ENCODE assay signal across 37 cellular contexts in the genomic region with DNA sequence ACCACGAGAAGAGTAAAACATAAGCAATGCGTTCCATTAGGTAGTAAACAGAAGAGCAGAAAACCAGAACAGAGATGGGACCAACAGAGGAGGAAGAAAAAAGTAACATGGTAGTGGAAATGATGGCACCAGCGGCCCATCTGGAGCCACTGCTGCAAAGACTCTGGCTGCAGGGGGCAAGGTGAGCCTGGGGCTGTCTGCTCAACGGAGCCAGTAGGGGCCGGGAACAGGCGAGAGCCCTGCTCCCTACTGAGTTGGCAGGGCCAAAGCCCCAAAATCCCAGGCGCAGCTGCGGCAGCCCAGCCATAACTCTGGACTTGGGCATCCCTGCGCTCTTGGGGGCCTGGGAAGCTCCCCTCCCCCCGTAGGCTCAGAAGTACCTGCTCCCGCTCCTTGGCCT. TPM values are rescaled to one million over a fixed set of nuclear protein-coding genes. Genes with fewer than 3 reads are reported as not detected.
"Had no signal": no experiment of that assay in that cellular context is flagged by ENCODE, and none has a peak within 500 bp of the region (broad histone marks: within the 10 kb centered on the region; RNA-seq: fewer than 3 reads in every experiment).

No MANE protein-coding gene starts in this region.

- H3K27me3 ChIP-seq: adrenal gland, body of pancreas, esophagus muscularis mucosa, gastrocnemius medialis, heart left ventricle had no signal

- H3K27ac ChIP-seq: adrenal gland, body of pancreas, esophagus muscularis mucosa, foreskin keratinocyte, heart left ventricle, WERI-Rb-1 had no signal

- DNase-seq: activated CD4-positive, alpha-beta memory T cell treated with anti-CD3 and anti-CD28 coated beads for 36 hours; activated CD4-positive, alpha-beta T cell treated with anti-CD3 and anti-CD28 coated beads for 36 hours; activated CD4-positive, alpha-beta T cell treated with anti-CD3 and anti-CD28 coated beads, Interleukin-2, amount 10 ng/mL, durations not matched to agents 24 days and 14 days; activated CD4-positive, CD25-positive, alpha-beta regulatory T cell; activated CD4-positive, CD25-positive, alpha-beta regulatory T cell treated with anti-CD3 and anti-CD28 coated beads, Interleukin-2, amount 50 U/mL, for 72 hours; activated CD8-positive, alpha-beta memory T cell treated with anti-CD3 and anti-CD28 coated beads, Interleukin-2, amount 10 ng/mL, durations not matched to agents 7 days and 5 days; activated CD8-positive, alpha-beta memory T cell treated with anti-CD3 and anti-CD28 coated beads, Interleukin-2, amount 50 U/mL, for 4 hours; activated CD8-positive, alpha-beta T cell treated with anti-CD3 and anti-CD28 coated beads, Interleukin-2, amount 10 ng/mL, durations not matched to agents 7 days and 5 days; activated effector memory CD4-positive, alpha-beta T cell treated with anti-CD3 and anti-CD28 coated beads, Interleukin-2, amount 50 U/mL, for 16 hours; activated naive CD4-positive, alpha-beta T cell treated with anti-CD3 and anti-CD28 coated beads for 36 hours; activated naive CD8-positive, alpha-beta T cell treated with anti-CD3 and anti-CD28 coated beads for 36 hours; activated naive CD8-positive, alpha-beta T cell treated with anti-CD3 and anti-CD28 coated beads, Interleukin-2, amount 50 U/mL, for 24 hours; activated T-cell treated with anti-CD3 and anti-CD28 coated beads, Interleukin-2, amount 50 U/mL, for 1 hour; activated T-cell treated with anti-CD3 and anti-CD28 coated beads, Interleukin-2, amount 50 U/mL, for 48 hours; adrenal gland; amygdala; aorta; body of pancreas; caudate nucleus; cortex of kidney; dermis blood vessel endothelial cell; effector CD4-positive, alpha-beta T cell; effector memory CD8-positive, alpha-beta T cell; erythroblast; foreskin keratinocyte; gastrocnemius medialis; glutamatergic neuron; heart left ventricle; T-helper 17 cell; T1000; WERI-Rb-1 had no signal

- H3K4me1 ChIP-seq: adrenal gland, body of pancreas, foreskin keratinocyte had no signal

- H3K4me1 Mint-ChIP-seq: activated CD4-positive, alpha-beta T cell treated with anti-CD3 and anti-CD28 coated beads for 36 hours; activated CD4-positive, alpha-beta T cell treated with anti-CD3 and anti-CD28 coated beads, Interleukin-2, amount 10 ng/mL, durations not matched to agents 24 days and 14 days; activated CD8-positive, alpha-beta memory T cell treated with anti-CD3 and anti-CD28 coated beads, Interleukin-2, amount 10 ng/mL, durations not matched to agents 7 days and 5 days; activated naive CD4-positive, alpha-beta T cell treated with anti-CD3 and anti-CD28 coated beads, Interleukin-2, amount 50 U/mL, for 24 hours; activated naive CD8-positive, alpha-beta T cell treated with anti-CD3 and anti-CD28 coated beads for 36 hours; activated naive CD8-positive, alpha-beta T cell treated with anti-CD3 and anti-CD28 coated beads, Interleukin-2, amount 50 U/mL, for 24 hours had no signal

- ATAC-seq: activated CD4-positive, alpha-beta T cell treated with anti-CD3 and anti-CD28 coated beads for 36 hours; activated CD8-positive, alpha-beta memory T cell treated with anti-CD3 and anti-CD28 coated beads, Interleukin-2, amount 10 ng/mL, durations not matched to agents 7 days and 5 days; activated CD8-positive, alpha-beta T cell treated with anti-CD3 and anti-CD28 coated beads, Interleukin-2, amount 10 ng/mL, durations not matched to agents 7 days and 5 days; activated naive CD8-positive, alpha-beta T cell treated with anti-CD3 and anti-CD28 coated beads, Interleukin-2, amount 50 U/mL, for 24 hours; body of pancreas; effector memory CD8-positive, alpha-beta T cell; foreskin keratinocyte; gastrocnemius medialis; heart left ventricle; T-helper 17 cell had no signal

- H3K9me3 Mint-ChIP-seq: activated CD4-positive, alpha-beta memory T cell treated with anti-CD3 and anti-CD28 coated beads for 36 hours; activated CD4-positive, alpha-beta T cell treated with anti-CD3 and anti-CD28 coated beads, Interleukin-2, amount 10 ng/mL, durations not matched to agents 24 days and 14 days; activated naive CD4-positive, alpha-beta T cell treated with anti-CD3 and anti-CD28 coated beads for 36 hours; activated naive CD4-positive, alpha-beta T cell treated with anti-CD3 and anti-CD28 coated beads, Interleukin-2, amount 50 U/mL, for 24 hours; activated naive CD8-positive, alpha-beta T cell treated with anti-CD3 and anti-CD28 coated beads for 36 hours; activated naive CD8-positive, alpha-beta T cell treated with anti-CD3 and anti-CD28 coated beads, Interleukin-2, amount 50 U/mL, for 24 hours; activated T-helper 1 cell treated with anti-CD3 and anti-CD28 coated beads, Interleukin-12 subunit alpha, Interleukin-12 subunit beta, Interleukin-2, Interleukin-4 antibody, amounts not matched to agents 30 ng/mL and 10 ng/mL and 1 ng/mL, durations not matched to agents 14 hours and 24 hours and 36 hours; activated T-helper 2 cell treated with anti-CD3 and anti-CD28 coated beads, Interferon-gamma antibody, Interleukin-2, Interleukin-4, amounts not matched to agents 10 μg/mL and 5 μg/mL and 100 μg/mL, durations not matched to agents 14 hours and 24 hours and 36 hours; effector memory CD8-positive, alpha-beta T cell; T-helper 2 cell treated with Interferon-gamma antibody and Interleukin-4, amounts not matched to agents 5 μg/mL and 100 μg/mL, for 36 hours had no signal

- H3K4me3 Mint-ChIP-seq: activated CD4-positive, alpha-beta memory T cell treated with anti-CD3 and anti-CD28 coated beads for 36 hours; activated CD4-positive, alpha-beta T cell treated with anti-CD3 and anti-CD28 coated beads for 36 hours; activated CD4-positive, alpha-beta T cell treated with anti-CD3 and anti-CD28 coated beads, Interleukin-2, amount 10 ng/mL, durations not matched to agents 24 days and 14 days; activated CD8-positive, alpha-beta memory T cell treated with anti-CD3 and anti-CD28 coated beads, Interleukin-2, amount 10 ng/mL, durations not matched to agents 7 days and 5 days; activated CD8-positive, alpha-beta T cell treated with anti-CD3 and anti-CD28 coated beads, Interleukin-2, amount 10 ng/mL, durations not matched to agents 7 days and 5 days; activated naive CD4-positive, alpha-beta T cell treated with anti-CD3 and anti-CD28 coated beads for 36 hours; activated naive CD4-positive, alpha-beta T cell treated with anti-CD3 and anti-CD28 coated beads, Interleukin-2, amount 50 U/mL, for 24 hours; activated naive CD8-positive, alpha-beta T cell treated with anti-CD3 and anti-CD28 coated beads for 36 hours; activated naive CD8-positive, alpha-beta T cell treated with anti-CD3 and anti-CD28 coated beads, Interleukin-2, amount 50 U/mL, for 24 hours; activated T-helper 1 cell treated with anti-CD3 and anti-CD28 coated beads, Interleukin-12 subunit alpha, Interleukin-12 subunit beta, Interleukin-2, Interleukin-4 antibody, amounts not matched to agents 30 ng/mL and 10 ng/mL and 1 ng/mL, durations not matched to agents 14 hours and 24 hours and 36 hours; effector memory CD8-positive, alpha-beta T cell; T-helper 17 cell; T-helper 2 cell treated with Interferon-gamma antibody and Interleukin-4, amounts not matched to agents 5 μg/mL and 100 μg/mL, for 36 hours had no signal

- H3K27ac Mint-ChIP-seq: activated CD4-positive, alpha-beta memory T cell treated with anti-CD3 and anti-CD28 coated beads for 36 hours; activated CD4-positive, alpha-beta T cell treated with anti-CD3 and anti-CD28 coated beads for 36 hours; activated CD4-positive, alpha-beta T cell treated with anti-CD3 and anti-CD28 coated beads, Interleukin-2, amount 10 ng/mL, durations not matched to agents 24 days and 14 days; activated CD8-positive, alpha-beta memory T cell treated with anti-CD3 and anti-CD28 coated beads, Interleukin-2, amount 10 ng/mL, durations not matched to agents 7 days and 5 days; activated CD8-positive, alpha-beta T cell treated with anti-CD3 and anti-CD28 coated beads, Interleukin-2, amount 10 ng/mL, durations not matched to agents 7 days and 5 days; activated naive CD4-positive, alpha-beta T cell treated with anti-CD3 and anti-CD28 coated beads for 36 hours; activated naive CD4-positive, alpha-beta T cell treated with anti-CD3 and anti-CD28 coated beads, Interleukin-2, amount 50 U/mL, for 24 hours; activated naive CD8-positive, alpha-beta T cell treated with anti-CD3 and anti-CD28 coated beads for 36 hours; activated naive CD8-positive, alpha-beta T cell treated with anti-CD3 and anti-CD28 coated beads, Interleukin-2, amount 50 U/mL, for 24 hours; activated T-helper 1 cell treated with anti-CD3 and anti-CD28 coated beads, Interleukin-12 subunit alpha, Interleukin-12 subunit beta, Interleukin-2, Interleukin-4 antibody, amounts not matched to agents 30 ng/mL and 10 ng/mL and 1 ng/mL, durations not matched to agents 14 hours and 24 hours and 36 hours; activated T-helper 2 cell treated with anti-CD3 and anti-CD28 coated beads, Interferon-gamma antibody, Interleukin-2, Interleukin-4, amounts not matched to agents 10 μg/mL and 5 μg/mL and 100 μg/mL, durations not matched to agents 14 hours and 24 hours and 36 hours; effector memory CD8-positive, alpha-beta T cell; T-helper 17 cell; T-helper 2 cell treated with Interferon-gamma antibody and Interleukin-4, amounts not matched to agents 5 μg/mL and 100 μg/mL, for 36 hours had no signal

- H3K4me3 ChIP-seq: adrenal gland, body of pancreas, esophagus muscularis mucosa, gastrocnemius medialis, heart left ventricle had no signal

- H3K36me3 ChIP-seq: adrenal gland, esophagus muscularis mucosa, gastrocnemius medialis, heart left ventricle, WERI-Rb-1 had no signal

- FAIRE-seq: colon had no signal

- H3K36me3 Mint-ChIP-seq: activated CD4-positive, alpha-beta memory T cell treated with anti-CD3 and anti-CD28 coated beads for 36 hours; activated CD8-positive, alpha-beta memory T cell treated with anti-CD3 and anti-CD28 coated beads, Interleukin-2, amount 10 ng/mL, durations not matched to agents 7 days and 5 days; activated naive CD4-positive, alpha-beta T cell treated with anti-CD3 and anti-CD28 coated beads, Interleukin-2, amount 50 U/mL, for 24 hours; activated naive CD8-positive, alpha-beta T cell treated with anti-CD3 and anti-CD28 coated beads for 36 hours had no signal

- H3K27me3 Mint-ChIP-seq: activated naive CD8-positive, alpha-beta T cell treated with anti-CD3 and anti-CD28 coated beads for 36 hours; activated naive CD8-positive, alpha-beta T cell treated with anti-CD3 and anti-CD28 coated beads, Interleukin-2, amount 50 U/mL, for 24 hours had no signal

- H3K9me3 ChIP-seq: adrenal gland, body of pancreas, esophagus muscularis mucosa, gastrocnemius medialis, heart left ventricle had no signal

RNA-seq across cellular contexts. Expression of a gene that starts 28.5 kb away (rescaled TPM):
- total RNA-seq: activated CD8-positive, alpha-beta T cell treated with anti-CD3 and anti-CD28 coated beads, Interleukin-2, amount 10 ng/mL, durations not matched to agents 7 days and 5 days had no signal
